Comparison of ENCODE assay signal across 23 cellular contexts in the genomic region with DNA sequence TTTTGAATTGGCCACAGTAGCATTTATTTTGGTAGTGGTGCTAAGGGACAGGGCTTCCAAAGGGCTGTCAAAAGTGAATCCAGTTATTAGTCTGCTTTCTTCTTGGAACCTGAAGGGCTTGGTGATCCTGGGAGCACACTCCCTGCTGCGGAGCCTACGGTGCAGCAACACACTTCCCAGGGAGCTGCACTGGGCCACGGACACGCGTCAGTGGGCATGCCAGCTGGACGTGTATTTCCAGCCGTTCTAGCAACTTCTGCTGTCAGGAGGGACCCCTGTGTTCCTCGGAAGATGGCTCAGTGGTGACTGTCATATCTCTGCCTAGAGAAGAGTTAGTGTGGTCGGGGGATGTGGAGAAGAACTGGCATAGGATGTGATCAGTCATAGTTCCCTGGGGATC.
"Had no signal": no experiment of that assay in that cellular context is flagged by ENCODE, and none has a peak within 500 bp of the region (broad histone marks: within the 10 kb centered on the region; RNA-seq: fewer than 3 reads in every experiment).

No MANE protein-coding gene starts in this region.

- H3K4me3 Mint-ChIP-seq: naive thymus-derived CD4-positive, alpha-beta T cell; nephron progenitor cell; stimulated activated naive B cell treated with anti-CD40 and anti-IgM and Interleukin-4, amounts not matched to agents 10 μg/mL and 1 μg/mL and 100 μg/mL, for 72 hours had no signal

- H3K4me3 ChIP-seq: colonic mucosa, esophagus squamous epithelium, hepatocyte, left ventricle myocardium inferior, lung, psoas muscle, sigmoid colon, skin epidermis, stomach, thoracic aorta had no signal

- H3K9me3 ChIP-seq: colonic mucosa, esophagus squamous epithelium, left ventricle myocardium inferior, psoas muscle, sigmoid colon, stomach, thoracic aorta had no signal

- H3K27ac ChIP-seq: colonic mucosa, esophagus squamous epithelium, hepatocyte, left ventricle myocardium inferior, psoas muscle, sigmoid colon, skin epidermis, stomach, thoracic aorta had no signal

- H3K27ac Mint-ChIP-seq: nephron progenitor cell; stimulated activated naive B cell treated with anti-CD40 and anti-IgM and Interleukin-4, amounts not matched to agents 10 μg/mL and 1 μg/mL and 100 μg/mL, for 72 hours had no signal

- H3K79me2 ChIP-seq: hepatocyte had no signal

- H2AFZ ChIP-seq: hepatocyte had no signal

- H3K36me3 ChIP-seq: colonic mucosa, esophagus squamous epithelium, left ventricle myocardium inferior, sigmoid colon, stomach, thoracic aorta had no signal

- H3K4me1 ChIP-seq: colonic mucosa, esophagus squamous epithelium, psoas muscle, sigmoid colon, stomach had no signal

- H3K27me3 ChIP-seq: colonic mucosa, esophagus squamous epithelium, hepatocyte, sigmoid colon, stomach had no signal

- ATAC-seq: left cardiac atrium; naive thymus-derived CD4-positive, alpha-beta T cell; psoas muscle; stimulated activated naive B cell treated with anti-CD40 and anti-IgM and Interleukin-4, amounts not matched to agents 10 μg/mL and 1 μg/mL and 100 μg/mL, for 72 hours had no signal

- H3K4me1 Mint-ChIP-seq: nephron progenitor cell had no signal

- H3K4me2 ChIP-seq: hepatocyte had no signal

- DNase-seq: colonic mucosa; dermis blood vessel endothelial cell; esophagus squamous epithelium; foreskin melanocyte; head of caudate nucleus; kidney; left cardiac atrium; left ventricle myocardium inferior; mesendoderm; naive thymus-derived CD4-positive, alpha-beta T cell; nephron progenitor cell; psoas muscle; sigmoid colon; stimulated activated CD4-positive, alpha-beta T cell treated with anti-CD3 and anti-CD28 coated beads, Interleukin-2, amount 100 ng/mL, for 24 hours; stimulated activated CD4-positive, alpha-beta T cell treated with anti-CD3 and anti-CD28 coated beads, Interleukin-4, amount 100 ng/mL, for 4 hours; stimulated activated naive B cell treated with anti-CD40 and anti-IgM and Interleukin-4, amounts not matched to agents 10 μg/mL and 1 μg/mL and 100 μg/mL, for 72 hours; stomach; substantia nigra; trophoblast cell had no signal

- H3K36me3 Mint-ChIP-seq: naive thymus-derived CD4-positive, alpha-beta T cell; stimulated activated naive B cell treated with anti-CD40 and anti-IgM and Interleukin-4, amounts not matched to agents 10 μg/mL and 1 μg/mL and 100 μg/mL, for 72 hours had no signal

- H3K9me3 Mint-ChIP-seq: naive thymus-derived CD4-positive, alpha-beta T cell; stimulated activated naive B cell treated with anti-CD40 and anti-IgM and Interleukin-4, amounts not matched to agents 10 μg/mL and 1 μg/mL and 100 μg/mL, for 72 hours had no signal
